ENCODE assay signal across 8 cellular contexts in genomic region chr13:100588350-100589177, GRCh38. TPM values are rescaled to one million over a fixed set of nuclear protein-coding genes. Genes with fewer than 3 reads are reported as not detected.
DNase-seq lines count a peak whose midpoint lies in the region; ATAC-seq, FAIRE-seq and TF ChIP-seq lines count a peak whose summit lies in the region.

Gene GGACT, minus strand, starts transcription at chr13:100588789. Its CDS starts 56,198 bp downstream, at chr13:100532591.

- peak within 1 kb of the TSS; percentile 74 for H3K4me3 Mint-ChIP-seq in activated naive CD4-positive, alpha-beta T cell treated with anti-CD3 and anti-CD28 coated beads, Interleukin-2, amount 10 ng/mL, durations not matched to agents 7 days and 5 days

- peak within 1 kb of the TSS; percentile 83 for H2AFZ ChIP-seq in parathyroid adenoma

- peaks cover 62% of the 10 kb centered on the region for H3K4me1 Mint-ChIP-seq in activated naive CD4-positive, alpha-beta T cell treated with anti-CD3 and anti-CD28 coated beads, Interleukin-2, amount 10 ng/mL, durations not matched to agents 7 days and 5 days

- H3K9me3 Mint-ChIP-seq in activated naive CD4-positive, alpha-beta T cell treated with anti-CD3 and anti-CD28 coated beads, Interleukin-2, amount 10 ng/mL, durations not matched to agents 7 days and 5 days: peaks cover 4% of the 10 kb centered on the region

- peaks cover 26% of the 10 kb centered on the region for H3K36me3 Mint-ChIP-seq in activated naive CD4-positive, alpha-beta T cell treated with anti-CD3 and anti-CD28 coated beads, Interleukin-2, amount 10 ng/mL, durations not matched to agents 7 days and 5 days

- peaks cover 11% of the 10 kb centered on the region for H3K4me1 ChIP-seq in DOHH2 (ENCODE audit: control insufficient read depth, low read length)
- peaks cover 6% of the 10 kb centered on the region for H3K4me1 ChIP-seq in parathyroid adenoma
- peaks cover 11 to 20% (median 12%) of the 10 kb centered on the region in 4 donors for H3K4me1 ChIP-seq in upper lobe of left lung

- TF ChIP-seq CTCF in DOHH2 (IDR thresholded peaks at IDR 0.05; ENCODE audit: low read depth, low read length, poor library complexity, severe bottlenecking) (peak; percentile 77), parathyroid adenoma (IDR thresholded peaks at IDR 0.05) (peak; percentile 27), upper lobe of left lung (IDR thresholded peaks at IDR 0.05) (peak; percentile 78 to 93 (median 92))

- H3K36me3 ChIP-seq in DOHH2 (ENCODE audit: control insufficient read depth, low read length): no peaks in the 10 kb centered on the region
- no peaks in the 10 kb centered on the region for H3K36me3 ChIP-seq in parathyroid adenoma (ENCODE audit: control insufficient read depth, insufficient read depth, low read length)
- H3K36me3 ChIP-seq in upper lobe of left lung: no peaks in the 10 kb centered on the region

- H4K20me1 ChIP-seq in DOHH2 (ENCODE audit: control insufficient read depth, insufficient read depth, low read depth, low read length): no peaks in the 10 kb centered on the region

- H3K4me3 ChIP-seq in DOHH2 (ENCODE audit: low read length): peak within 1 kb of the TSS; percentile 79
- peak within 1 kb of the TSS; percentile 57 for H3K4me3 ChIP-seq in parathyroid adenoma (ENCODE audit: low read depth, low read length)
- peak within 1 kb of the TSS; percentile 23 to 78 (median 70) for H3K4me3 ChIP-seq in upper lobe of left lung

- peak; percentile 54 for DNase-seq in HTR-8/SVneo (ENCODE audit: insufficient read length, low spot score)
- DNase-seq in SHP77 treated with DMSO at 0.1 percent for 48 hours (lab: John Stamatoyannopoulos, UW): peak; percentile 62
- peak; percentile 86 for DNase-seq in activated naive CD4-positive, alpha-beta T cell treated with anti-CD3 and anti-CD28 coated beads, Interleukin-2, amount 10 ng/mL, durations not matched to agents 7 days and 5 days
- DNase-seq in head of caudate nucleus: peak in 41 of 42 donors; percentile 32 to 82 (median 67)
- DNase-seq in upper lobe of left lung: peak; percentile 69 to 98

- FAIRE-seq in HTR-8/SVneo (lab: Jason Lieb, UNC): no peak

- peak within 1 kb of the TSS; percentile 25; the same call in 1 of the 2 replicates for H3K27ac ChIP-seq in DOHH2 (ENCODE audit: low read depth, low read length)
- H3K27ac ChIP-seq in parathyroid adenoma: peak within 1 kb of the TSS; percentile 43
- peak within 1 kb of the TSS; percentile 71 to 85 (median 77) for H3K27ac ChIP-seq in upper lobe of left lung

- TF ChIP-seq POLR2A in upper lobe of left lung (IDR thresholded peaks at IDR 0.05): peak in 1 of 4 donors; percentile 48

- CTCF ChIA-PET in activated naive CD4-positive, alpha-beta T cell treated with anti-CD3 and anti-CD28 coated beads, Interleukin-2, amount 10 ng/mL, durations not matched to agents 7 days and 5 days (lab: Charles Lee): interaction anchor here (0.6 to 8.8 kb wide), 6 partner anchors 11 to 601 kb away, joined by 3 to 74 read pairs (median 4); no protein-coding TSS in a partner anchor

- H3K79me2 ChIP-seq in DOHH2 (ENCODE audit: control insufficient read depth, low read length) (no peaks in the 10 kb centered on the region), parathyroid adenoma (no peaks in the 10 kb centered on the region)

- ATAC-seq in GM21367 (IDR thresholded peaks at IDR 0.05; ENCODE audit: unreplicated experiment) (peak; percentile 98), upper lobe of left lung (ENCODE audit: low FRiP score in 2 of 2) (peak; percentile 89 to 97)

- H3K27ac Mint-ChIP-seq in activated naive CD4-positive, alpha-beta T cell treated with anti-CD3 and anti-CD28 coated beads, Interleukin-2, amount 10 ng/mL, durations not matched to agents 7 days and 5 days: peak within 1 kb of the TSS; percentile 97

- H3K27me3 Mint-ChIP-seq in activated naive CD4-positive, alpha-beta T cell treated with anti-CD3 and anti-CD28 coated beads, Interleukin-2, amount 10 ng/mL, durations not matched to agents 7 days and 5 days: no peaks in the 10 kb centered on the region

- H3K4me2 ChIP-seq in DOHH2 (ENCODE audit: low read length) (peak within 1 kb of the TSS; percentile 50), parathyroid adenoma (ENCODE audit: low read length) (peak within 1 kb of the TSS; percentile 67)

- 11 to 12% methylated on average over 9 to 47 of the region's 82 CpGs for WGBS in upper lobe of left lung, 2 donors

- H3K9me3 ChIP-seq in DOHH2 (ENCODE audit: control insufficient read depth, insufficient read depth, low read length) (peaks cover 5% of the 10 kb centered on the region; the same call in 1 of the 2 replicates), parathyroid adenoma (ENCODE audit: control insufficient read depth, low read length) (no peaks in the 10 kb centered on the region), upper lobe of left lung (no peaks in the 10 kb centered on the region)

- no peak within 1 kb of the TSS for H3K9ac ChIP-seq in parathyroid adenoma

- H3F3A ChIP-seq in DOHH2 (ENCODE audit: control insufficient read depth, insufficient read depth): no peaks in the 10 kb centered on the region

- no peaks in the 10 kb centered on the region for H3K27me3 ChIP-seq in DOHH2 (ENCODE audit: control insufficient read depth, low read length)
- no peaks in the 10 kb centered on the region for H3K27me3 ChIP-seq in parathyroid adenoma (ENCODE audit: control insufficient read depth, insufficient read depth, low read length)
- no peaks in the 10 kb centered on the region for H3K27me3 ChIP-seq in upper lobe of left lung

- no peaks in the 10 kb centered on the region for H3K9me2 ChIP-seq in DOHH2 (replicated peaks; ENCODE audit: control insufficient read depth, low read length)

- no peak for TF ChIP-seq EP300 in upper lobe of left lung (IDR thresholded peaks at IDR 0.05)

- intact Hi-C loops in head of caudate nucleus (cut with DNase I): no loop called here

RNA-seq across cellular contexts. Expression of gene GGACT, which starts in this region (rescaled TPM):
- total RNA-seq in upper lobe of left lung: 1 to 10 TPM in 5 of 6 donors, under 1 TPM in 1; 0.67 to 8.5 (median 5.7) TPM

Comparison
In these comparisons a context has a peak if more than half of its experiments do, and no peak if none do; other contexts are left out.
1. Peak in every context shown above with its lines: DNase-seq, ATAC-seq, H3K4me3 ChIP-seq and H3K27ac ChIP-seq.
2. H3K27ac ChIP-seq: peak in every context shown above with its lines; median percentile 77 in upper lobe of left lung; 43 in parathyroid adenoma; 25 in DOHH2.
3. CTCF ChIP-seq: peak in every context shown above with its lines; median percentile 92 in upper lobe of left lung; 77 in DOHH2; 27 in parathyroid adenoma.